ENCODE assay signal across 9 cellular contexts in genomic region chr5:134554319-134555222, GRCh38. TPM values are rescaled to one million over a fixed set of nuclear protein-coding genes. Genes with fewer than 3 reads are reported as not detected.
DNase-seq lines count a peak whose midpoint lies in the region; ATAC-seq, FAIRE-seq and TF ChIP-seq lines count a peak whose summit lies in the region.
"Had no signal": no experiment of that assay in that cellular context is flagged by ENCODE, and none has a peak within 500 bp of the region (broad histone marks: within the 10 kb centered on the region; RNA-seq: fewer than 3 reads in every experiment).

No MANE protein-coding gene starts in this region.

- TF ChIP-seq RAD21 in SK-N-SH (IDR thresholded peaks at IDR 0.05; ENCODE audit: low read length) (peak; percentile 48), GM12878 (IDR thresholded peaks at IDR 0.05; ENCODE audit: insufficient read depth, low read depth, low read length) (peak; percentile 14; the same call in 1 of the 2 replicates)

- BruUV-seq in GM12878 (replicated peaks; lab: Mats Ljungman, UMichigan) = no TSS peak

- DNase-seq in SK-N-SH (peak; percentile 83), GM12878 (ENCODE audit: low read depth, low spot score) (peak; percentile 82), left lobe of liver (ENCODE audit: low spot score) (peak; percentile 78), OCI-M1 (lab: John Stamatoyannopoulos, UW) (no peak)
- DNase-seq in stimulated activated CD8-positive, alpha-beta memory T cell treated with anti-CD3 and anti-CD28 coated beads, Interleukin-7, amount 100 ng/mL, for 4 hours (ENCODE audit: low read depth in 2 of 2) = peak; percentile 17 to 46

- TF ChIP-seq CTCF in SK-N-SH (IDR thresholded peaks at IDR 0.05) = no peak; the same call in 1 of the 2 replicates
- 0 out of 6 replicates have a peak, but pooled peaks of 2 of the 3 experiments have one; percentile 7 to 16 for TF ChIP-seq CTCF in GM12878 (IDR thresholded peaks at IDR 0.05 in 2 of 3, conservative IDR thresholded peaks at IDR 0.05 in 1 of 3; ENCODE audit: control insufficient read depth in 2 of 3, extremely low read depth in 1 of 3, insufficient read depth in 1 of 3, low read depth in 3 of 3, low read length in 3 of 3)

- H2AFZ ChIP-seq in SK-N-SH (ENCODE audit: low read depth) (no peak overlapping the region), GM12878 (ENCODE audit: control insufficient read depth, low read depth, low read length) (peak overlapping the region; percentile 9)

- H4K20me1 ChIP-seq in SK-N-SH (ENCODE audit: insufficient read depth) = peaks cover 6% of the 10 kb centered on the region; the same call in 1 of the 2 replicates
- no peaks in the 10 kb centered on the region for H4K20me1 ChIP-seq in GM12878 (ENCODE audit: control insufficient read depth, insufficient read depth)

- H3K9me2 ChIP-seq in SK-N-SH = no peaks in the 10 kb centered on the region

- RAD21 ChIA-PET in GM12878 (lab: Charles Lee; ENCODE audit: unreplicated experiment) = interaction anchor here (0.7 to 3.3 kb wide), 14 partner anchors 9 to 182 kb away, joined by 3 to 47 read pairs (median 4); partner anchors contain the start of gene JADE2

- FAIRE-seq in GM12878 (lab: Jason Lieb, UNC) = peak; percentile 59
- FAIRE-seq: colon had no signal

- H3K4me2 ChIP-seq in SK-N-SH = peak overlapping the region; percentile 50
- peak overlapping the region; percentile 62 for H3K4me2 ChIP-seq in GM12878 (ENCODE audit: control insufficient read depth, insufficient read depth)

- H3K27ac ChIP-seq in SK-N-SH (ENCODE audit: low read depth in 2 of 2, low read length in 1 of 2) = peak overlapping the region; percentile 89 to 98
- H3K27ac ChIP-seq in GM12878 (ENCODE audit: control insufficient read depth, insufficient read depth) = peak overlapping the region; percentile 91

- POLR2A ChIA-PET in SK-N-SH (lab: Yijun Ruan, JAX) (interaction anchor here (1.3 to 2.1 kb wide), 7 partner anchors 15 to 183 kb away, joined by 3 to 24 read pairs (median 7); partner anchors contain the start of genes CDKN2AIPNL, JADE2 and UBE2B), GM12878 (lab: Charles Lee) (interaction anchor here (0.9 to 5.5 kb wide), 11 partner anchors 11 to 183 kb away, joined by 3 to 113 read pairs (median 4); partner anchors contain the start of genes CDKN2AIPNL, JADE2 and UBE2B)

- TF ChIP-seq POLR2A in GM12878 (IDR thresholded peaks at IDR 0.05; ENCODE audit: low read depth, low read length) = peak; percentile 42; the same call in 1 of the 2 replicates

- TF ChIP-seq EP300 in SK-N-SH (IDR thresholded peaks at IDR 0.05; ENCODE audit: borderline replicate concordance in 1 of 2, low read depth in 1 of 2, low read length in 1 of 2) = peak; percentile 76; a peak in 3 of 4 replicates
- TF ChIP-seq EP300 in GM12878 (IDR thresholded peaks at IDR 0.05; ENCODE audit: borderline replicate concordance in 1 of 2, control insufficient read depth in 1 of 2, low read depth in 2 of 2, low read length in 2 of 2) = peak; percentile 17 to 21; a peak in 1 of 4 replicates

- peaks cover 58 to 64% of the 10 kb centered on the region in 2 experiments for H3K4me1 ChIP-seq in SK-N-SH (ENCODE audit: control insufficient read depth in 1 of 2, insufficient read depth in 2 of 2, low read depth in 1 of 2, low read length in 1 of 2)
- H3K4me1 ChIP-seq in GM12878 (ENCODE audit: control insufficient read depth, insufficient read depth, low read length) = peaks cover 55% of the 10 kb centered on the region

- 12% methylated on average over 7 of the region's 15 CpGs for WGBS in SK-N-SH (ENCODE audit: low lambda C conversion rate)
- WGBS in GM12878 (ENCODE audit: insufficient coverage, insufficient replicate concordance, low lambda C conversion rate, missing lambda C conversion rate) = 1% methylated on average over 14 of the region's 15 CpGs

- H3K4me3 ChIP-seq in SK-N-SH (ENCODE audit: low read depth in 2 of 2, low read length in 1 of 2) (no peak overlapping the region), GM12878 (no peak overlapping the region)

- H3K9ac ChIP-seq in SK-N-SH (peak overlapping the region; percentile 26; the same call in 1 of the 2 replicates), GM12878 (ENCODE audit: control insufficient read depth, insufficient read depth, low read length) (peak overlapping the region; percentile 50)

- intact Hi-C loops in GM12878 (cut with micrococcal nuclease; ENCODE audit: unreplicated experiment) = loop anchor here (2.0 kb wide), 2 partner anchors 14 to 28 kb away; no protein-coding TSS in a partner anchor

- peaks cover 40% of the 10 kb centered on the region for H3F3A ChIP-seq in SK-N-SH (replicated peaks; ENCODE audit: insufficient read depth)

- H3K9me3 ChIP-seq in SK-N-SH (no peaks in the 10 kb centered on the region), GM12878 (replicated peaks; ENCODE audit: control insufficient read depth, insufficient read depth, low read length) (no peaks in the 10 kb centered on the region)

- ATAC-seq in GM18498 (IDR thresholded peaks at IDR 0.05; ENCODE audit: unreplicated experiment) (peak; percentile 43), HG02763 (IDR thresholded peaks at IDR 0.05; ENCODE audit: unreplicated experiment) (peak; percentile 37), GM12878 (peak; percentile 82), left lobe of liver (peak; percentile 83), HG02970 (IDR thresholded peaks at IDR 0.05; ENCODE audit: low FRiP score, unreplicated experiment) (no peak)

- in situ Hi-C loops in GM12878 (cut with MboI) = no loop called here

- peaks cover 34% of the 10 kb centered on the region for H3K79me2 ChIP-seq in SK-N-SH (ENCODE audit: insufficient read depth)
- H3K79me2 ChIP-seq in GM12878 (ENCODE audit: control insufficient read depth, insufficient read depth, low read length) = peaks cover 39% of the 10 kb centered on the region

- SMC1A ChIA-PET in GM12878 (lab: Charles Lee; ENCODE audit: uncharacterized antibody, unreplicated experiment) = interaction anchor here (0.7 to 4.4 kb wide), 11 partner anchors 7 to 330 kb away, joined by 3 to 85 read pairs (median 4); partner anchors contain the start of genes CDKN2AIPNL and UBE2B

- CTCF ChIA-PET in SK-N-SH (lab: Yijun Ruan, JAX) = interaction anchor here (0.7 to 3.8 kb wide), 16 partner anchors 11 to 515 kb away, joined by 3 to 28 read pairs (median 4); partner anchors contain the start of genes CDKN2AIPNL and JADE2
- CTCF ChIA-PET in GM12878 (lab: Yijun Ruan, JAX) = interaction anchor here (1.2 to 3.8 kb wide), 12 partner anchors 10 to 143 kb away, joined by 3 to 35 read pairs (median 6); partner anchors contain the start of gene CDKN2AIPNL

- H3K27me3 ChIP-seq in SK-N-SH (ENCODE audit: insufficient read depth) = no peaks in the 10 kb centered on the region
- no peaks in the 10 kb centered on the region for H3K27me3 ChIP-seq in GM12878 (replicated peaks in 1 of 2; ENCODE audit: control insufficient read depth in 2 of 2, insufficient read depth in 2 of 2, low read length in 1 of 2)

- H3K36me3 ChIP-seq in SK-N-SH (replicated peaks in 1 of 2; ENCODE audit: control insufficient read depth in 1 of 2, insufficient read depth in 2 of 2, low read length in 1 of 2) (peaks cover 0 to 4% of the 10 kb centered on the region in 2 experiments), GM12878 (ENCODE audit: control insufficient read depth in 2 of 2, insufficient read depth in 2 of 2, low read length in 1 of 2) (peaks cover 14 to 16% of the 10 kb centered on the region in 2 experiments)

TF ChIP-seq in SK-N-SH, 30 proteins besides CTCF, POLR2A, EP300 and RAD21 (continues in another document):
- no peak for TF ChIP-seq FOXM1 (IDR thresholded peaks at IDR 0.05; ENCODE audit: low read depth)
- TF ChIP-seq USF2 (IDR thresholded peaks at IDR 0.05; ENCODE audit: borderline replicate concordance, low read depth, low read length) = peak; percentile 67
- TF ChIP-seq TAF1 (IDR thresholded peaks at IDR 0.05; ENCODE audit: borderline replicate concordance, low read depth, low read length) = no peak

TF ChIP-seq in GM12878, 131 proteins besides CTCF, POLR2A, EP300 and RAD21 (continues in another document):
- TF ChIP-seq MYB (IDR thresholded peaks at IDR 0.05; ENCODE audit: borderline replicate concordance, low read depth, low read length) (no peak), NFXL1 (IDR thresholded peaks at IDR 0.05; ENCODE audit: borderline replicate concordance) (no peak; the same call in 1 of the 2 replicates), MTA3 (IDR thresholded peaks at IDR 0.05; ENCODE audit: borderline replicate concordance, low read length) (no peak), TCF7 (IDR thresholded peaks at IDR 0.05; ENCODE audit: borderline replicate concordance) (no peak), CREB1 (IDR thresholded peaks at IDR 0.05; ENCODE audit: low read depth) (0 out of 2 replicates have a peak, but pooled peaks have one; percentile 29), TBL1XR1 (IDR thresholded peaks at IDR 0.05; ENCODE audit: low read depth, low read length) (no peak), ESRRA (IDR thresholded peaks at IDR 0.05; ENCODE audit: low read length) (no peak), CHD4 (IDR thresholded peaks at IDR 0.05) (no peak), TCF12 (IDR thresholded peaks at IDR 0.05; ENCODE audit: low read depth, low read length) (no peak), HDAC6 (IDR thresholded peaks at IDR 0.05; ENCODE audit: unreplicated experiment) (no peak), CBFB (IDR thresholded peaks at IDR 0.05; ENCODE audit: low read depth) (peak; percentile 48; the same call in 1 of the 2 replicates), SUPT20H (IDR thresholded peaks at IDR 0.05; ENCODE audit: borderline replicate concordance, control insufficient read depth, low read depth, low read length) (no peak)

RNA-seq across cellular contexts. Expression of gene JADE2, which starts 29.1 kb away (rescaled TPM):
- polyA plus RNA-seq in SK-N-SH (2012; rRNA removed) (25.7 and 26.5 TPM in 2 replicates), GM12878 (2011; rRNA removed) (18.7 and 31.5 TPM in 2 replicates), GM12878 (2014; fragmentation: Illumina TruSeq; extraction: Trizol) (11.3 and 21.2 TPM in 2 replicates), GM12878 (2014; fragmentation: Nextera tagmentation; extraction: Ambion mirVana) (1 to 10 TPM; 1.5 to 2.3 TPM), GM12878 (2014; rRNA removed) (35.3 and 46.9 TPM in 2 replicates), GM12878 (2016; fragmentation: Nextera tagmentation; extraction: Ambion mirVana) (10 to 100 TPM; 13.1 to 15.6 TPM)
- 10.2 and 17.2 TPM in 2 replicates for polyA plus RNA-seq in SK-N-SH (2012; cell fraction: cytosol; rRNA removed)
- polyA plus RNA-seq in SK-N-SH (2012; cell fraction: nucleus; rRNA removed) = 27.7 and 28.0 TPM in 2 replicates
- total RNA-seq in GM12878 (2013; cell fraction: nucleolus; rRNA removed) = 71.9 and 78.0 TPM in 2 replicates
- total RNA-seq in GM12878 (2014; rRNA removed) (35.9 and 40.0 TPM in 2 replicates), GM12878 (2014; rRNA removed; fragmentation: Illumina TruSeq; extraction: Trizol) (19.9 and 23.6 TPM in 2 replicates), GM12878 (2021) (66.1 and 67.0 TPM in 2 replicates), left lobe of liver (14.2 TPM)
- polyA plus RNA-seq in GM12878 (2011; ENCODE audit: low read depth) = 9.3 TPM
- polyA plus RNA-seq in GM12878 (2011; cell fraction: cytosol; rRNA removed) = 32.4 and 44.8 TPM in 2 replicates
- polyA plus RNA-seq in GM12878 (2011; cell fraction: nucleus; rRNA removed) = 47.8 and 58.6 TPM in 2 replicates
- polyA plus RNA-seq in GM12878 (2012) = 22.9 and 26.2 TPM in 2 replicates
- polyA minus RNA-seq in GM12878 (2011; rRNA and poly(A)+ RNA removed) = 47.3 and 68.9 TPM in 2 replicates
- polyA minus RNA-seq in GM12878 (2011; cell fraction: cytosol; rRNA and poly(A)+ RNA removed) = 22.5 and 26.8 TPM in 2 replicates
- polyA minus RNA-seq in GM12878 (2011; cell fraction: nucleus; rRNA and poly(A)+ RNA removed) = 21.9 and 35.7 TPM in 2 replicates
